ENCODE assay signal across 8 cellular contexts in genomic region chr16:82788919-82789318, GRCh38.
"Had no signal": no experiment of that assay in that cellular context is flagged by ENCODE, and none has a peak within 500 bp of the region (broad histone marks: within the 10 kb centered on the region; RNA-seq: fewer than 3 reads in every experiment).

No MANE protein-coding gene starts in this region.

- ATAC-seq: GM12878 had no signal

- DNase-seq: GDM1, GF-D8 had no signal

- H3K4me3 ChIP-seq: GM12878 had no signal

- FAIRE-seq: G401.6, GM12878, GM12891, GM12892, GM18507, GM19239 had no signal
